ENCODE assay signal across 9 cellular contexts in genomic region chr13:100608906-100609305, GRCh38. TPM values are rescaled to one million over a fixed set of nuclear protein-coding genes. Genes with fewer than 3 reads are reported as not detected.
DNase-seq lines count a peak whose midpoint lies in the region; ATAC-seq and TF ChIP-seq lines count a peak whose summit lies in the region.
"Had no signal": no experiment of that assay in that cellular context is flagged by ENCODE, and none has a peak within 500 bp of the region (broad histone marks: within the 10 kb centered on the region; RNA-seq: fewer than 3 reads in every experiment).

No MANE protein-coding gene starts in this region.

- H3K27me3 Mint-ChIP-seq in IgD-negative memory B cell = no peaks in the 10 kb centered on the region

- intact Hi-C loops in spleen (cut with DNase I; ENCODE audit: low total_unique reads) = no loop called here

- peaks cover 31 to 36% (median 34%) of the 10 kb centered on the region in 3 donors for H3K4me1 Mint-ChIP-seq in IgD-negative memory B cell

- WGBS in spleen, 5 donors = 47 to 67% (median 50%) methylated on average over 6 of the region's 6 CpGs

- H3K36me3 ChIP-seq in spleen = peaks cover 0 to 26% (median 0%) of the 10 kb centered on the region in 6 donors

- peaks cover 1% of the 10 kb centered on the region for H3K36me3 Mint-ChIP-seq in IgD-negative memory B cell

- H3K4me3 ChIP-seq in spleen = no peak overlapping the region

- peak overlapping the region in 2 of 4 donors; percentile 72 to 82 for H3K4me3 Mint-ChIP-seq in IgD-negative memory B cell

- no peak for TF ChIP-seq CTCF in spleen (IDR thresholded peaks at IDR 0.05 in 8 of 11, conservative IDR thresholded peaks at IDR 0.05 in 3 of 11)

- H3K27ac Mint-ChIP-seq in IgD-negative memory B cell = peak overlapping the region in 2 of 3 donors; percentile 86 to 96

- H3K27me3 ChIP-seq in spleen (replicated peaks in 1 of 7) = no peaks in the 10 kb centered on the region

- peak overlapping the region in 3 of 8 donors; percentile 27 to 68 (median 45) for H3K27ac ChIP-seq in spleen

- peaks cover 5 to 45% (median 26%) of the 10 kb centered on the region in 6 donors for H3K4me1 ChIP-seq in spleen

- no peaks in the 10 kb centered on the region for H3K9me3 ChIP-seq in spleen

- TF ChIP-seq POLR2A in spleen (IDR thresholded peaks at IDR 0.05) = no peak

- DNase-seq in dermis blood vessel endothelial cell = peak; percentile 32
- DNase-seq in epidermal melanocyte (ENCODE audit: insufficient read length, low spot score) = no peak
- no peak for DNase-seq in spleen
- no peak for DNase-seq in NCI-H187 treated with DMSO at 0.1 percent for 48 hours (lab: John Stamatoyannopoulos, UW)
- DNase-seq in amygdala (lab: John Stamatoyannopoulos, UW) = no peak
- DNase-seq: IMR-90 had no signal

- ATAC-seq in GM18508 (IDR thresholded peaks at IDR 0.05; ENCODE audit: insufficient read depth, unreplicated experiment) (peak; percentile 88), GM21619 (IDR thresholded peaks at IDR 0.05; ENCODE audit: unreplicated experiment) (peak; percentile 93)

- no peaks in the 10 kb centered on the region for H3K9me3 Mint-ChIP-seq in IgD-negative memory B cell

RNA-seq across cellular contexts. Expression of gene GGACT, which starts 20.3 kb away (rescaled TPM):
- polyA plus RNA-seq in IgD-negative memory B cell (5.8 TPM), spleen (1 to 10 TPM; 1.9 to 2.9 (median 2.7) TPM)
- total RNA-seq in dermis blood vessel endothelial cell (6.1 and 7.2 TPM in 2 replicates), spleen (10 to 100 TPM in 1 of 7 donors, 1 to 10 TPM in 6; 2.5 to 19.7 (median 5.9) TPM)
